24 cellular contexts compared by ENCODE assay signal in the genomic region with DNA sequence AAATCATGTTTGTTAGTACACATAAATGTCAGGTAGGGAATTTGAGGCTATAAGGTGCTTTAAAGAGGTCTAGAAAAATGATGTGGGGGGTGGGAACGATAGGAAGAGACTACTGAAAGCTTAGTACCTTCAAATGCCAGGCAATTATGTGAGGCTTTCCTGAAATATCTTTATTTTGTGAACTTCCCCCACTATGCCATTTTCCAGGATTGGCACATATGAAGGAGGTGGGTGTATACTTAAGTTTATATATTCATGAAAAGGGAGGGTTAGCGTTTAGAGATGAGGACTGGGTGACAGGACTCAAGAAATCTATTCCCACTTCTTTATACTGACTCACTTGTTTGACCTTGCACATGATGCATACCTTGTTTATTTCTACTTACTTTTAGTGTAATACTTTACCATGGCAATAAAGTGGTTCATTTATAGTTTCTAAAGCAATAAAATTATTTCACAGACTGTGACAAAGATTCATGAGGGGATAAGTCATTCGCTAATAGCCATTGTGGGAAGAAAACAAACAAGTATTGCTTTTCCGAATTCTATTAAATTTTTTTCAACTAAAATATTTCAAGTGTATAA.
A peak's percentile ranks its signal among the peaks of the same experiment; 100 is the strongest.
DNase-seq lines count a peak whose midpoint lies in the region; ATAC-seq lines count a peak whose summit lies in the region.
"Had no signal": no experiment of that assay in that cellular context is flagged by ENCODE, and none has a peak within 500 bp of the region (broad histone marks: within the 10 kb centered on the region; RNA-seq: fewer than 3 reads in every experiment).

No MANE protein-coding gene starts in this region.

- DNase-seq in right cardiac atrium (no peak), left ventricle myocardium superior (no peak), NCI-H146 (lab: John Stamatoyannopoulos, UW) (peak; percentile 41), inferior parietal cortex (ENCODE audit: extremely low spot score) (peak; percentile 11), renal cortical epithelial cell (ENCODE audit: low read depth) (peak; percentile 83), CD1c-positive myeloid dendritic cell (ENCODE audit: extremely low spot score) (no peak)
- DNase-seq: 8988T, ACHN, BE2C, DMS53, H9, NCI-H1092, NCI-H1436 treated with DMSO at 0.1 percent for 48 hours, NCI-H2029, NCI-H2227 treated with DMSO at 0.1 percent for 48 hours, NCI-H526 treated with DMSO at 0.1 percent for 48 hours, Peyer's patch, SHP77 treated with DMSO at 0.1 percent for 48 hours, T-helper 1 cell had no signal

- no peak overlapping the region for H3K27ac ChIP-seq in right cardiac atrium (ENCODE audit: low read length)
- H3K27ac ChIP-seq: Peyer's patch had no signal

- intact Hi-C loops in right cardiac atrium (cut with DNase I) (no loop called here), left ventricle myocardium superior (cut with micrococcal nuclease) (no loop called here)

- 88% methylated on average over 4 of the region's 4 CpGs for WGBS in right cardiac atrium

- H3K4me3 ChIP-seq in right cardiac atrium (ENCODE audit: low read length) = peak overlapping the region; percentile 32
- H3K4me3 ChIP-seq: GM23338, K562, Peyer's patch had no signal

- H3K4me1 ChIP-seq in right cardiac atrium (ENCODE audit: control insufficient read depth, insufficient read depth, low read length) = no peaks in the 10 kb centered on the region
- H3K4me1 ChIP-seq: Peyer's patch had no signal

- ATAC-seq in right cardiac atrium (no peak), left ventricle myocardium superior (no peak), HG03457 (IDR thresholded peaks at IDR 0.05; ENCODE audit: unreplicated experiment) (no peak), HG03280 (IDR thresholded peaks at IDR 0.05; ENCODE audit: unreplicated experiment) (no peak)
- ATAC-seq: GM23338, HepG2, K562 had no signal

- no peaks in the 10 kb centered on the region for H3K27me3 ChIP-seq in right cardiac atrium (ENCODE audit: control insufficient read depth, insufficient read depth)
- H3K27me3 ChIP-seq: BE2C, Peyer's patch had no signal

- no peaks in the 10 kb centered on the region for H3K9me3 ChIP-seq in right cardiac atrium (ENCODE audit: control insufficient read depth, low read length)
- H3K9me3 ChIP-seq: BE2C, Peyer's patch had no signal

Comparison
In these comparisons a context has a peak if more than half of its experiments do, and no peak if none do; other contexts are left out.
1. DNase-seq: peak in NCI-H146 (single experiment), inferior parietal cortex (single experiment) and renal cortical epithelial cell (single experiment); none in right cardiac atrium (0 of 3), left ventricle myocardium superior (single experiment) and CD1c-positive myeloid dendritic cell (single experiment).